ENCODE assay signal across 16 cellular contexts in genomic region chr21:38821248-38821647, GRCh38. TPM values are rescaled to one million over a fixed set of nuclear protein-coding genes. Genes with fewer than 3 reads are reported as not detected.
DNase-seq lines count a peak whose midpoint lies in the region; ATAC-seq, FAIRE-seq and TF ChIP-seq lines count a peak whose summit lies in the region.
"Had no signal": no experiment of that assay in that cellular context is flagged by ENCODE, and none has a peak within 500 bp of the region (broad histone marks: within the 10 kb centered on the region; RNA-seq: fewer than 3 reads in every experiment).

No MANE protein-coding gene starts in this region.

- H3K27me3 Mint-ChIP-seq in activated T-cell treated with anti-CD3 and anti-CD28 coated beads, Interleukin-2, amount 50 U/mL, for 24 hours: no peaks in the 10 kb centered on the region
- H3K27me3 Mint-ChIP-seq: CD4-positive, CD25-positive, alpha-beta regulatory T cell had no signal

- H3K4me3 Mint-ChIP-seq in activated T-cell treated with anti-CD3 and anti-CD28 coated beads, Interleukin-2, amount 50 U/mL, for 24 hours: no peak overlapping the region
- H3K4me3 Mint-ChIP-seq: CD4-positive, CD25-positive, alpha-beta regulatory T cell had no signal

- H3K4me1 Mint-ChIP-seq in activated T-cell treated with anti-CD3 and anti-CD28 coated beads, Interleukin-2, amount 50 U/mL, for 24 hours (ENCODE audit: low read depth): no peaks in the 10 kb centered on the region

- H3K4me3 ChIP-seq in A549 (no peak overlapping the region), RWPE2 (ENCODE audit: severe bottlenecking) (no peak overlapping the region), small intestine (ENCODE audit: low read depth in 1 of 2, low read length in 2 of 2) (no peak overlapping the region)

- no peak overlapping the region for H3K27ac Mint-ChIP-seq in activated T-cell treated with anti-CD3 and anti-CD28 coated beads, Interleukin-2, amount 50 U/mL, for 24 hours

- CTCF ChIA-PET in A549 (lab: Yijun Ruan, JAX): interaction anchor here (1.5 kb wide), 1 partner anchor 11 kb away, joined by 4 read pairs; no protein-coding TSS in a partner anchor

- no peak for TF ChIP-seq EP300 in A549 (IDR thresholded peaks at IDR 0.05)

- peaks cover 34% of the 10 kb centered on the region for H3K4me1 ChIP-seq in A549
- H3K4me1 ChIP-seq in RWPE2 (ENCODE audit: insufficient read depth, poor library complexity, severe bottlenecking): peaks cover 41% of the 10 kb centered on the region
- H3K4me1 ChIP-seq in small intestine (ENCODE audit: control insufficient read depth in 2 of 2, insufficient read depth in 1 of 2, low read depth in 1 of 2, low read length in 1 of 2): peaks cover 3 to 12% of the 10 kb centered on the region in 2 donors
- H3K4me1 ChIP-seq: parathyroid adenoma had no signal

- POLR2A ChIA-PET in A549 (lab: Yijun Ruan, JAX): interaction anchor here (0.5 to 1.2 kb wide), 2 partner anchors 15 to 18 kb away, joined by 3 to 5 read pairs; no protein-coding TSS in a partner anchor

- H3K9me3 Mint-ChIP-seq in activated T-cell treated with anti-CD3 and anti-CD28 coated beads, Interleukin-2, amount 50 U/mL, for 24 hours: peaks cover under 1% of the 10 kb centered on the region

- no peak overlapping the region for H3K4me2 ChIP-seq in A549

- ATAC-seq in A549: no peak
- ATAC-seq in RWPE2 (ENCODE audit: low read depth): no peak
- ATAC-seq in GM19328 (IDR thresholded peaks at IDR 0.05; ENCODE audit: unreplicated experiment): no peak
- ATAC-seq: SK-N-SH treated with all-trans-retinoic acid at 6 μM for 48 hours had no signal

- no peak for DNase-seq in A549 (ENCODE audit: low read depth in 1 of 2, low spot score in 1 of 2)
- no peak for DNase-seq in RWPE2 (ENCODE audit: low spot score)
- peak; percentile 22 for DNase-seq in islet precursor cell
- peak; percentile 40 for DNase-seq in small intestine
- DNase-seq in activated T-cell treated with anti-CD3 and anti-CD28 coated beads, Interleukin-2, amount 50 U/mL, for 24 hours: no peak
- DNase-seq in DMS53 treated with DMSO at 0.1 percent for 48 hours (lab: John Stamatoyannopoulos, UW; ENCODE audit: unreplicated experiment): no peak
- DNase-seq in GM19239 (ENCODE audit: insufficient read length, low spot score): no peak
- DNase-seq: activated effector memory CD4-positive, alpha-beta T cell treated with anti-CD3 and anti-CD28 coated beads, Interleukin-2, amount 50 U/mL, for 16 hours; CD4-positive, CD25-positive, alpha-beta regulatory T cell; DMS79; NCI-H1417 treated with DMSO at 0.1 percent for 48 hours; T-helper 9 cell had no signal

- WGBS in A549 (ENCODE audit: missing lambda C conversion rate): 93% methylated on average over 4 of the region's 6 CpGs
- whole genome bisulfite sequencing in small intestine, 3 donors: 52 to 72% (median 69%) methylated on average over 6 of the region's 6 CpGs

- H3K9me3 ChIP-seq in A549: no peaks in the 10 kb centered on the region; the same call in 2 of the 3 replicates
- no peaks in the 10 kb centered on the region for H3K9me3 ChIP-seq in RWPE2 (ENCODE audit: severe bottlenecking)
- no peaks in the 10 kb centered on the region for H3K9me3 ChIP-seq in small intestine (ENCODE audit: control insufficient read depth, low read depth)

- H3K36me3 ChIP-seq in RWPE2 (ENCODE audit: low read depth): peaks cover 88% of the 10 kb centered on the region
- peaks cover 35 to 69% of the 10 kb centered on the region in 2 donors for H3K36me3 ChIP-seq in small intestine (ENCODE audit: control insufficient read depth in 2 of 2, insufficient read depth in 2 of 2, low read length in 2 of 2)

- TF ChIP-seq RAD21 in A549 (conservative IDR thresholded peaks at IDR 0.05 in 1 of 2, IDR thresholded peaks at IDR 0.05 in 1 of 2): no peak

- peaks cover 94% of the 10 kb centered on the region for H3K36me3 Mint-ChIP-seq in activated T-cell treated with anti-CD3 and anti-CD28 coated beads, Interleukin-2, amount 50 U/mL, for 24 hours (ENCODE audit: low read depth)

- H3K27me3 ChIP-seq in RWPE2 (ENCODE audit: insufficient read depth, poor library complexity, severe bottlenecking) (no peaks in the 10 kb centered on the region), small intestine (ENCODE audit: control insufficient read depth in 2 of 2, insufficient read depth in 2 of 2, low read length in 2 of 2) (no peaks in the 10 kb centered on the region)

- H3K27ac ChIP-seq in A549: peak overlapping the region in 1 of 2 experiments; percentile 76; a peak in 3 of 6 replicates
- peak overlapping the region; percentile 76 for H3K27ac ChIP-seq in RWPE2 (ENCODE audit: poor library complexity, severe bottlenecking)
- peak overlapping the region; percentile 78 to 89 for H3K27ac ChIP-seq in small intestine (ENCODE audit: low read depth in 1 of 2, low read length in 1 of 2)

- TF ChIP-seq CTCF in A549 (IDR thresholded peaks at IDR 0.05) (no peak), RWPE2 (IDR thresholded peaks at IDR 0.05; ENCODE audit: poor library complexity, severe bottlenecking) (no peak)

- FAIRE-seq in A549 (lab: Jason Lieb, UNC) (no peak), small intestine (lab: Jason Lieb, UNC) (no peak), GM19239 (lab: Jason Lieb, UNC) (no peak)
- FAIRE-seq: frontal cortex had no signal

- no peak for TF ChIP-seq POLR2A in A549 (IDR thresholded peaks at IDR 0.05; ENCODE audit: low read length)

TF ChIP-seq in A549, 52 proteins besides CTCF, POLR2A, EP300 and RAD21:
- TF ChIP-seq, protein P1, sequence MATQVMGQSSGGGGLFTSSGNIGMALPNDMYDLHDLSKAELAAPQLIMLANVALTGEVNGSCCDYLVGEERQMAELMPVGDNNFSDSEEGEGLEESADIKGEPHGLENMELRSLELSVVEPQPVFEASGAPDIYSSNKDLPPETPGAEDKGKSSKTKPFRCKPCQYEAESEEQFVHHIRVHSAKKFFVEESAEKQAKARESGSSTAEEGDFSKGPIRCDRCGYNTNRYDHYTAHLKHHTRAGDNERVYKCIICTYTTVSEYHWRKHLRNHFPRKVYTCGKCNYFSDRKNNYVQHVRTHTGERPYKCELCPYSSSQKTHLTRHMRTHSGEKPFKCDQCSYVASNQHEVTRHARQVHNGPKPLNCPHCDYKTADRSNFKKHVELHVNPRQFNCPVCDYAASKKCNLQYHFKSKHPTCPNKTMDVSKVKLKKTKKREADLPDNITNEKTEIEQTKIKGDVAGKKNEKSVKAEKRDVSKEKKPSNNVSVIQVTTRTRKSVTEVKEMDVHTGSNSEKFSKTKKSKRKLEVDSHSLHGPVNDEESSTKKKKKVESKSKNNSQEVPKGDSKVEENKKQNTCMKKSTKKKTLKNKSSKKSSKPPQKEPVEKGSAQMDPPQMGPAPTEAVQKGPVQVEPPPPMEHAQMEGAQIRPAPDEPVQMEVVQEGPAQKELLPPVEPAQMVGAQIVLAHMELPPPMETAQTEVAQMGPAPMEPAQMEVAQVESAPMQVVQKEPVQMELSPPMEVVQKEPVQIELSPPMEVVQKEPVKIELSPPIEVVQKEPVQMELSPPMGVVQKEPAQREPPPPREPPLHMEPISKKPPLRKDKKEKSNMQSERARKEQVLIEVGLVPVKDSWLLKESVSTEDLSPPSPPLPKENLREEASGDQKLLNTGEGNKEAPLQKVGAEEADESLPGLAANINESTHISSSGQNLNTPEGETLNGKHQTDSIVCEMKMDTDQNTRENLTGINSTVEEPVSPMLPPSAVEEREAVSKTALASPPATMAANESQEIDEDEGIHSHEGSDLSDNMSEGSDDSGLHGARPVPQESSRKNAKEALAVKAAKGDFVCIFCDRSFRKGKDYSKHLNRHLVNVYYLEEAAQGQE (IDR thresholded peaks at IDR 0.05): no peak
- 0 out of 2 replicates have a peak, but pooled peaks have one; percentile 33 for TF ChIP-seq POLR2AphosphoS2 (conservative IDR thresholded peaks at IDR 0.05; ENCODE audit: low read length)

RNA-seq across cellular contexts. Expression of gene ETS2, which starts 15.5 kb away (rescaled TPM):
- polyA plus RNA-seq in A549 (2011; rRNA removed) (41.6 and 42.6 TPM in 2 replicates), A549 (2017; fragmentation: RNase III; extraction: RNeasy Plus Mini Kit Qiagen cat#74134 plus additional on column Dnase treatment) (45.5 to 48.0 TPM (median 46.1 TPM) in 3 replicates), small intestine (100 to 1,000 TPM; 129 to 137 (median 133) TPM)
- 35.1 and 45.9 TPM in 2 replicates for polyA plus RNA-seq in A549 (2012; cell fraction: cytosol; rRNA removed)
- 87.4 and 104 TPM in 2 replicates for polyA plus RNA-seq in A549 (2012; cell fraction: nucleus; rRNA removed)
- polyA minus RNA-seq in A549 (2011; rRNA and poly(A)+ RNA removed): 38.4 and 46.6 TPM in 2 replicates

Comparison
In these comparisons a context has a peak if more than half of its experiments do, and no peak if none do; other contexts are left out.
1. DNase-seq: peak in islet precursor cell (single experiment) and small intestine (single experiment); none in A549 (0 of 2), RWPE2 (single experiment), activated T-cell treated with anti-CD3 and anti-CD28 coated beads, Interleukin-2, amount 50 U/mL, for 24 hours (single experiment), DMS53 treated with DMSO at 0.1 percent for 48 hours (single experiment) and GM19239 (single experiment).